In genomic region chr4:177442623-177443155, GRCh38 we compare ENCODE assay signal across 8 cellular contexts. TPM values are rescaled to one million over a fixed set of nuclear protein-coding genes. Genes with fewer than 3 reads are reported as not detected.
DNase-seq lines count a peak whose midpoint lies in the region; ATAC-seq and TF ChIP-seq lines count a peak whose summit lies in the region.

No MANE protein-coding gene starts in this region.

- no peaks in the 10 kb centered on the region for H4K20me1 ChIP-seq in KMS-11 (ENCODE audit: insufficient read depth)

- H3K27me3 ChIP-seq in KMS-11 (ENCODE audit: insufficient read depth, low read depth), result no peaks in the 10 kb centered on the region

- no peaks in the 10 kb centered on the region for H3K36me3 ChIP-seq in KMS-11 (ENCODE audit: insufficient read depth)

- no peaks in the 10 kb centered on the region for H3K9me3 Mint-ChIP-seq in activated CD8-positive, alpha-beta T cell treated with anti-CD3 and anti-CD28 coated beads for 36 hours
- peaks cover 5% of the 10 kb centered on the region for H3K9me3 Mint-ChIP-seq in glutamatergic neuron (ENCODE audit: unreplicated experiment)

- peak overlapping the region; percentile 91 for H3K9ac ChIP-seq in KMS-11

- peak overlapping the region; percentile 98 for H3K27ac Mint-ChIP-seq in activated CD8-positive, alpha-beta T cell treated with anti-CD3 and anti-CD28 coated beads for 36 hours
- H3K27ac Mint-ChIP-seq in glutamatergic neuron (ENCODE audit: unreplicated experiment), result no peak overlapping the region

- H3K36me3 Mint-ChIP-seq in activated CD8-positive, alpha-beta T cell treated with anti-CD3 and anti-CD28 coated beads for 36 hours (ENCODE audit: low read depth), result peaks cover 13% of the 10 kb centered on the region
- H3K36me3 Mint-ChIP-seq in glutamatergic neuron (ENCODE audit: unreplicated experiment), result no peaks in the 10 kb centered on the region

- peaks cover 19% of the 10 kb centered on the region for H3K4me1 ChIP-seq in KMS-11 (ENCODE audit: low read depth, poor library complexity, severe bottlenecking)

- peak overlapping the region; percentile 87 for H2AFZ ChIP-seq in KMS-11 (ENCODE audit: low read depth)

- peak; percentile 26 for ATAC-seq in GM21360 (IDR thresholded peaks at IDR 0.05; ENCODE audit: unreplicated experiment)
- ATAC-seq in activated CD8-positive, alpha-beta T cell treated with anti-CD3 and anti-CD28 coated beads for 36 hours, result peak; percentile 12

- peak overlapping the region; percentile 92 for H3K4me3 Mint-ChIP-seq in activated CD8-positive, alpha-beta T cell treated with anti-CD3 and anti-CD28 coated beads for 36 hours
- H3K4me3 Mint-ChIP-seq in glutamatergic neuron (ENCODE audit: unreplicated experiment), result peak overlapping the region; percentile 94

- H3K4me2 ChIP-seq in KMS-11, result peak overlapping the region; percentile 69

- POLR2A ChIA-PET in activated CD8-positive, alpha-beta T cell treated with anti-CD3 and anti-CD28 coated beads for 36 hours (lab: Charles Lee), result interaction anchor here (0.6 to 2.7 kb wide), 13 partner anchors 8 to 164 kb away, joined by 3 to 17 read pairs (median 5); partner anchors contain the start of gene NEIL3

- intact Hi-C loops in activated CD8-positive, alpha-beta T cell treated with anti-CD3 and anti-CD28 coated beads for 36 hours (cut with micrococcal nuclease), result loop anchor here (2.0 kb wide), 1 partner anchor 134 kb away; the partner anchor contains the start of gene NEIL3

- no peak for TF ChIP-seq CTCF in KMS-11 (conservative IDR thresholded peaks at IDR 0.05; ENCODE audit: low read depth, low read length)
- TF ChIP-seq CTCF in activated CD8-positive, alpha-beta T cell treated with anti-CD3 and anti-CD28 coated beads for 36 hours (IDR thresholded peaks at IDR 0.05), result no peak
- TF ChIP-seq CTCF in glutamatergic neuron (IDR thresholded peaks at IDR 0.05; ENCODE audit: partially characterized antibody, unreplicated experiment), result no peak
- no peak for TF ChIP-seq CTCF in retinal pigment epithelial cell (conservative IDR thresholded peaks at IDR 0.05; ENCODE audit: low read depth, low read length)

- H3K27me3 Mint-ChIP-seq in activated CD8-positive, alpha-beta T cell treated with anti-CD3 and anti-CD28 coated beads for 36 hours, result no peaks in the 10 kb centered on the region
- peaks cover 3% of the 10 kb centered on the region for H3K27me3 Mint-ChIP-seq in glutamatergic neuron (ENCODE audit: unreplicated experiment)

- peaks cover 32% of the 10 kb centered on the region for H3K4me1 Mint-ChIP-seq in activated CD8-positive, alpha-beta T cell treated with anti-CD3 and anti-CD28 coated beads for 36 hours (ENCODE audit: low read depth)
- peaks cover 9% of the 10 kb centered on the region for H3K4me1 Mint-ChIP-seq in glutamatergic neuron (ENCODE audit: low read depth, unreplicated experiment)

- H3K79me2 ChIP-seq in KMS-11 (ENCODE audit: insufficient read depth, low read depth), result no peaks in the 10 kb centered on the region

- DNase-seq in GF-D8 (lab: John Stamatoyannopoulos, UW) (peak; percentile 53), glutamatergic neuron (no peak), retinal pigment epithelial cell (ENCODE audit: low read depth) (no peak), iPS-NIHi7 (ENCODE audit: extremely low spot score) (no peak), GM19240 (ENCODE audit: insufficient read length, low spot score) (no peak)
- DNase-seq in activated CD8-positive, alpha-beta T cell treated with anti-CD3 and anti-CD28 coated beads for 36 hours, result peak; percentile 18

- CTCF ChIA-PET in activated CD8-positive, alpha-beta T cell treated with anti-CD3 and anti-CD28 coated beads for 36 hours (lab: Charles Lee), result interaction anchor here (1.0 to 1.8 kb wide), 4 partner anchors 9 to 192 kb away, joined by 4 to 9 read pairs (median 5); no protein-coding TSS in a partner anchor

- peak overlapping the region; percentile 95 for H3K27ac ChIP-seq in KMS-11

- H3K4me3 ChIP-seq in KMS-11 (IDR thresholded peaks at IDR 0.05; ENCODE audit: insufficient read depth, low read depth, low read length), result no peak overlapping the region
- peak overlapping the region; percentile 82 for H3K4me3 ChIP-seq in retinal pigment epithelial cell (ENCODE audit: low read length)

RNA-seq across cellular contexts. Expression of gene AGA, which starts 0.5 kb away (rescaled TPM):
- total RNA-seq in activated CD8-positive, alpha-beta T cell treated with anti-CD3 and anti-CD28 coated beads for 36 hours, result 10 to 100 TPM; 19.7 to 21.8 TPM
- total RNA-seq in glutamatergic neuron (ENCODE audit: unreplicated experiment), result 7.4 TPM

Comparison
In these comparisons a context has a peak if more than half of its experiments do, and no peak if none do; other contexts are left out.
1. DNase-seq: peak in GF-D8 (single experiment) and activated CD8-positive, alpha-beta T cell treated with anti-CD3 and anti-CD28 coated beads for 36 hours (single experiment); none in glutamatergic neuron (single experiment), retinal pigment epithelial cell (single experiment), iPS-NIHi7 (single experiment) and GM19240 (single experiment).